8 cellular contexts compared by ENCODE assay signal in the genomic region with DNA sequence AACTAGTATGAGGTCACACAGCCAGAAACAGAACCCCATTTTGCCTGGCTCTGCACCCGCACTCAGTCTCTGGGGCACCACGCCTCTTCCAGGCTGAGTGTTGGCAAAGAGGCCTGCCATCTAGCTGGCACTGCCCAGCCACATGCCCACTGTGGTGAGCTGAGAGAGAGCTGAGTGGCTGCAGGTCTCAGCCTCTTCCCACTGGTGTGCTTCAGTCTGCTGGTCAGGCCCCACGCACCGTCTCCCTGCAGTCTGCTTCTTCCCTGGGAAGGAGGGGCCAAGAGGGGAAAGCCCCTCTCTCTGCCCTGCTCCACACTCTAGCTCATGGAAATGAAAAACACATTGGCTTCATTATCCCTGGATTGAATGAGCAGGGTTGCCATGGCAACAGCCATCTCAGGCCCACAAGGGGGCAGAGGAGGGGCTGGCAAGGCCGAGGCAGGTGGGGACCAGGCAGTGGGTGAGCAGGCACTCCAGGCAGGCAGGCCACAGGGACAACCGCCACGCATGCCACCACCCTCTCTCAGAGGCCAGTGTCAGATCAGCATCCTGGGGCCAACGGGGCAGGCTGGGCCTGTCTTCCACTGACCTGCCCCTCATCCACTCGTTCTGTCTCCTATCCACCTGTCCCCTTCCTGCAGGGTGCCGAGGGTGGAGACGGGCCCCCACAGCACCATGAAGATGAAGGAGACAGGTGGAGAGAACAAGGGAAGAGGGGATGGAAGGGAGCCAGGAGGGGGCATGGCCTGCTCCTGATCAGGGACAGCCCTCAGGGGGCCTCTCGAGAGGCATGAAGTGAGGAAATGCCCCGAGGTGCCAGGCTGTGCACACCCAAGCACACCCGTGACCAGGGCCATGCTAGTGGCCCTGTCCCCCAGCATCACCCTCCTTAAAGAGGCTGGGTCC.
DNase-seq lines count a peak whose midpoint lies in the region; ATAC-seq, FAIRE-seq and TF ChIP-seq lines count a peak whose summit lies in the region.
"Had no signal": no experiment of that assay in that cellular context is flagged by ENCODE, and none has a peak within 500 bp of the region (broad histone marks: within the 10 kb centered on the region; RNA-seq: fewer than 3 reads in every experiment).

No MANE protein-coding gene starts in this region.

- H3K4me1 ChIP-seq in PC-3 (ENCODE audit: insufficient read depth, low read length): peaks cover 23% of the 10 kb centered on the region
- H3K4me1 ChIP-seq in gastroesophageal sphincter: peaks cover 16 to 100% (median 93%) of the 10 kb centered on the region in 3 donors
- peaks cover 80 to 100% (median 91%) of the 10 kb centered on the region in 4 donors for H3K4me1 ChIP-seq in stomach

- no peaks in the 10 kb centered on the region; the same call in 1 of the 2 replicates for H3K36me3 ChIP-seq in PC-3 (ENCODE audit: low read depth, low read length)
- peaks cover 0 to 7% of the 10 kb centered on the region in 2 donors for H3K36me3 ChIP-seq in gastroesophageal sphincter
- peaks cover 0 to 55% (median 2%) of the 10 kb centered on the region in 4 donors for H3K36me3 ChIP-seq in stomach

- POLR2A ChIA-PET in PC-3 (lab: Charles Lee; ENCODE audit: unreplicated experiment): no interaction called here

- no peak overlapping the region for H3K27ac ChIP-seq in PC-3 (ENCODE audit: low read length)
- peak overlapping the region in 3 of 4 donors; percentile 74 to 82 (median 78) for H3K27ac ChIP-seq in gastroesophageal sphincter
- H3K27ac ChIP-seq in stomach: peak overlapping the region in 3 of 5 donors; percentile 58 to 80 (median 67)

- no peak overlapping the region for H3K4me3 ChIP-seq in PC-3 (ENCODE audit: low read length)
- H3K4me3 ChIP-seq in gastroesophageal sphincter: no peak overlapping the region
- no peak overlapping the region for H3K4me3 ChIP-seq in stomach
- H3K4me3 ChIP-seq: lung had no signal

- H3K9me2 ChIP-seq in PC-3 (replicated peaks; ENCODE audit: low read length): no peaks in the 10 kb centered on the region

- ATAC-seq in PC-3: no peak
- ATAC-seq in gastroesophageal sphincter: no peak
- ATAC-seq in HG02884 (IDR thresholded peaks at IDR 0.05; ENCODE audit: unreplicated experiment): no peak
- ATAC-seq in HG03521 (IDR thresholded peaks at IDR 0.05; ENCODE audit: unreplicated experiment): no peak

- TF ChIP-seq POLR2A in gastroesophageal sphincter (IDR thresholded peaks at IDR 0.05) (no peak), stomach (IDR thresholded peaks at IDR 0.05) (no peak)

- H3K9ac ChIP-seq in PC-3 (ENCODE audit: low read length): no peak overlapping the region

- WGBS in gastroesophageal sphincter (ENCODE audit: low coverage in 1 of 2), 2 donors: 71% methylated on average over 1 of the region's 14 CpGs; no CpG with 5 or more reads in 1 of the 2 donors
- 74 to 81% (median 79%) methylated on average over 6 to 14 of the region's 14 CpGs for WGBS in stomach, 5 donors

- no peak for DNase-seq in HTR-8/SVneo (ENCODE audit: insufficient read length, low spot score)
- DNase-seq in PC-3: no peak
- DNase-seq in stomach: no peak
- no peak for DNase-seq in A172 (ENCODE audit: low spot score)

- H3F3A ChIP-seq in PC-3 (ENCODE audit: low read length, unreplicated experiment): no peaks in the 10 kb centered on the region

- peak; percentile 9 for FAIRE-seq in HTR-8/SVneo (lab: Jason Lieb, UNC)

- TF ChIP-seq CTCF in PC-3 (conservative IDR thresholded peaks at IDR 0.05; ENCODE audit: low read depth, low read length): peak; percentile 38; the same call in 1 of the 2 replicates
- no peak for TF ChIP-seq CTCF in gastroesophageal sphincter (IDR thresholded peaks at IDR 0.05)
- no peak for TF ChIP-seq CTCF in stomach (IDR thresholded peaks at IDR 0.05)

- H3K4me2 ChIP-seq in PC-3 (ENCODE audit: low read length): no peak overlapping the region

- H3K79me2 ChIP-seq in PC-3 (ENCODE audit: low read length): peaks cover 3% of the 10 kb centered on the region

- no peak overlapping the region for H2AFZ ChIP-seq in PC-3 (ENCODE audit: low read length)

- no peaks in the 10 kb centered on the region; the same call in 1 of the 2 replicates for H4K20me1 ChIP-seq in PC-3 (ENCODE audit: low read length)

- no peaks in the 10 kb centered on the region for H3K27me3 ChIP-seq in PC-3 (ENCODE audit: low read length)
- H3K27me3 ChIP-seq in gastroesophageal sphincter: no peaks in the 10 kb centered on the region
- no peaks in the 10 kb centered on the region for H3K27me3 ChIP-seq in stomach

- no peaks in the 10 kb centered on the region for H3K9me3 ChIP-seq in PC-3 (ENCODE audit: low read length)
- no peaks in the 10 kb centered on the region for H3K9me3 ChIP-seq in gastroesophageal sphincter
- no peaks in the 10 kb centered on the region for H3K9me3 ChIP-seq in stomach

- CTCF ChIA-PET in PC-3 (lab: Charles Lee): no interaction called here

- no TSS peak for BruUV-seq in PC-3 (replicated peaks; lab: Mats Ljungman, UMichigan)

- TF ChIP-seq EP300 in gastroesophageal sphincter (IDR thresholded peaks at IDR 0.05) (no peak), stomach (IDR thresholded peaks at IDR 0.05) (no peak)

- intact Hi-C loops in PC-3 (cut with micrococcal nuclease): no loop called here
- intact Hi-C loops in stomach (cut with DNase I; ENCODE audit: low total_unique reads): no loop called here
